Comparison of ENCODE assay signal across 8 cellular contexts in genomic region chr12:74539261-74539660, GRCh38. TPM values are rescaled to one million over a fixed set of nuclear protein-coding genes. Genes with fewer than 3 reads are reported as not detected.
DNase-seq lines count a peak whose midpoint lies in the region; ATAC-seq and TF ChIP-seq lines count a peak whose summit lies in the region.

No MANE protein-coding gene starts in this region.

- H3K27me3 ChIP-seq in PC-9 (ENCODE audit: insufficient read depth, low read depth) (no peaks in the 10 kb centered on the region), esophagus muscularis mucosa (no peaks in the 10 kb centered on the region), rectal smooth muscle tissue (ENCODE audit: control insufficient read depth, insufficient read depth, low read length) (no peaks in the 10 kb centered on the region)

- no peak for ATAC-seq in GM18858 (IDR thresholded peaks at IDR 0.05; ENCODE audit: unreplicated experiment)
- ATAC-seq in GM21528 (IDR thresholded peaks at IDR 0.05; ENCODE audit: low FRiP score, unreplicated experiment), result no peak

- intact Hi-C loops in PC-9 (cut with micrococcal nuclease; ENCODE audit: unreplicated experiment) (loop anchor here (5.0 to 10.0 kb wide), 3 partner anchors 127 to 604 kb away; no protein-coding TSS in a partner anchor), esophagus muscularis mucosa (cut with DNase I) (no loop called here)

- H3K9me3 ChIP-seq in PC-9 (ENCODE audit: insufficient read depth, low read depth) (no peaks in the 10 kb centered on the region), esophagus muscularis mucosa (no peaks in the 10 kb centered on the region)

- CTCF ChIA-PET in PC-9 (lab: Charles Lee), result interaction anchor here (0.7 kb wide), 1 partner anchor 1570 kb away, joined by 4 read pairs; no protein-coding TSS in a partner anchor

- peak overlapping the region; percentile 93 for H3K4me2 ChIP-seq in PC-9

- BruUV-seq in PC-9 (replicated peaks; lab: Mats Ljungman, UMichigan), result no TSS peak

- H3K79me2 ChIP-seq in PC-9 (ENCODE audit: low read depth), result peaks cover 52% of the 10 kb centered on the region

- H2AFZ ChIP-seq in PC-9, result no peak overlapping the region

- peaks cover 23% of the 10 kb centered on the region for H4K20me1 ChIP-seq in PC-9 (ENCODE audit: insufficient read depth)

- TF ChIP-seq POLR2A in esophagus muscularis mucosa (IDR thresholded peaks at IDR 0.05; ENCODE audit: low read depth), result no peak

- H3K4me3 ChIP-seq in GM12864 (ENCODE audit: low read depth, low read length), result peak overlapping the region; percentile 96
- peak overlapping the region; percentile 87 for H3K4me3 ChIP-seq in PC-9
- peak overlapping the region; percentile 57 to 86 (median 81) for H3K4me3 ChIP-seq in esophagus muscularis mucosa
- H3K4me3 ChIP-seq in rectal smooth muscle tissue (ENCODE audit: low read length), result peak overlapping the region; percentile 98

- peaks cover 39% of the 10 kb centered on the region for H3K36me3 ChIP-seq in PC-9 (ENCODE audit: low read depth)
- peaks cover 0 to 25% (median 0%) of the 10 kb centered on the region in 4 donors for H3K36me3 ChIP-seq in esophagus muscularis mucosa
- peaks cover 2% of the 10 kb centered on the region for H3K36me3 ChIP-seq in rectal smooth muscle tissue (ENCODE audit: control insufficient read depth, insufficient read depth, low read length)

- H3K9ac ChIP-seq in rectal smooth muscle tissue (ENCODE audit: low read length), result no peak overlapping the region

- peaks cover 13% of the 10 kb centered on the region for H3F3A ChIP-seq in PC-9 (ENCODE audit: insufficient read depth, low read depth)

- H3K4me1 ChIP-seq in PC-9 (replicated peaks; ENCODE audit: insufficient read depth), result peaks cover 23% of the 10 kb centered on the region
- H3K4me1 ChIP-seq in esophagus muscularis mucosa, result peaks cover 33 to 48% (median 45%) of the 10 kb centered on the region in 4 donors
- H3K4me1 ChIP-seq in rectal smooth muscle tissue (ENCODE audit: control insufficient read depth, insufficient read depth, low read length), result peaks cover 18% of the 10 kb centered on the region

- TF ChIP-seq CTCF in GM12864 (IDR thresholded peaks at IDR 0.05; ENCODE audit: low read depth, low read length, missing control alignments) (no peak), PC-9 (conservative IDR thresholded peaks at IDR 0.05) (no peak), esophagus muscularis mucosa (IDR thresholded peaks at IDR 0.05) (no peak)

- DNase-seq in GM12864 (ENCODE audit: low read depth) (no peak), PC-9 (no peak), esophagus muscularis mucosa (ENCODE audit: extremely low spot score) (no peak), kidney glomerular epithelial cell (lab: John Stamatoyannopoulos, UW) (no peak), HuH-7 (ENCODE audit: low spot score) (no peak)

- no peaks in the 10 kb centered on the region for H3K9me2 ChIP-seq in PC-9 (ENCODE audit: insufficient read depth)

- no peak for TF ChIP-seq EP300 in esophagus muscularis mucosa (IDR thresholded peaks at IDR 0.05)

- POLR2A ChIA-PET in PC-9 (lab: Charles Lee; ENCODE audit: unreplicated experiment), result interaction anchor here (0.6 kb wide), 1 partner anchor 942 kb away, joined by 5 read pairs; the partner anchor contains the start of gene GLIPR1

- no peak overlapping the region for H3K27ac ChIP-seq in PC-9
- peak overlapping the region in 1 of 4 donors; percentile 97 for H3K27ac ChIP-seq in esophagus muscularis mucosa (replicated peaks in 1 of 4)
- H3K27ac ChIP-seq in rectal smooth muscle tissue (ENCODE audit: low read depth, low read length), result no peak overlapping the region

- WGBS in esophagus muscularis mucosa, result 71% methylated on average over 4 of the region's 4 CpGs

RNA-seq across cellular contexts. Expression of gene ATXN7L3B, which starts 1.6 kb away (rescaled TPM):
- 25.3 and 31.6 TPM in 2 replicates for total RNA-seq in PC-9 (2021)
- 10 to 100 TPM; 16.2 to 25.7 (median 20.4) TPM for total RNA-seq in esophagus muscularis mucosa
